19 cellular contexts compared by ENCODE assay signal in the genomic region with DNA sequence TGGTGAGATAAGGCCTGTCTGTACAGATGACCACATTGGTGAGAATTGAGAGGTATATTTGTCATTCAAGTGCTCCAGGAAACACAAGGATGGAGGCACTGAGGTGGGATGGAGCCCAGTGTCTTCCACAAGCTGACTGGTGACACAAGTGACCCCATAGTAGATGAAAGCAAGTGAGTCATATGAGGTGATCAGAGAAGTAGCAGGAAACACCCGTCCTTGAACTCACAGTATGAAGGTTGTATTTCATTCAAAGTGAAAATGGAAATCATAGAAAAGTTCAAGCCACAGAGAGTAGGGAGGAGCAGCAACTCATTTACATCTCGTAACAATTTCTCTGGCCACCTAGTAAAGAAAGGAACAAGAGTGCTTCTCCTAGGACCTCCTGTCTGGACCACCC.
"Had no signal": no experiment of that assay in that cellular context is flagged by ENCODE, and none has a peak within 500 bp of the region (broad histone marks: within the 10 kb centered on the region; RNA-seq: fewer than 3 reads in every experiment).

No MANE protein-coding gene starts in this region.

- H3K27ac ChIP-seq: RWPE1 had no signal

- H3K4me2 ChIP-seq: SK-N-SH had no signal

- DNase-seq: KBM-7; MV-4-11; NCI-H1048; NCI-H1105; NCI-H1417; NCI-H1436 treated with DMSO at 0.1 percent for 48 hours; NCI-H1694; NCI-H187 treated with DMSO at 0.1 percent for 48 hours; NCI-H2081; NCI-H2107; NCI-H2227 treated with DMSO at 0.1 percent for 48 hours; NCI-H524; NCI-H526 treated with DMSO at 0.1 percent for 48 hours; NK-92 treated with Interleukin-12 subunit alpha and Interleukin-12 subunit beta, amount 100 ng/mL, for 24 hours; PC-3; SHP77; SK-N-SH had no signal

- H3K9ac ChIP-seq: SK-N-SH had no signal

- ATAC-seq: Panc1, PC-3 had no signal

- H3K9me3 ChIP-seq: SK-N-SH had no signal
